Comparison of ENCODE assay signal across 17 cellular contexts in genomic region chr3:14411988-14412387, GRCh38. TPM values are rescaled to one million over a fixed set of nuclear protein-coding genes. Genes with fewer than 3 reads are reported as not detected.
A peak's percentile ranks its signal among the peaks of the same experiment; 100 is the strongest.
DNase-seq lines count a peak whose midpoint lies in the region; ATAC-seq and TF ChIP-seq lines count a peak whose summit lies in the region.
"Had no signal": no experiment of that assay in that cellular context is flagged by ENCODE, and none has a peak within 500 bp of the region (broad histone marks: within the 10 kb centered on the region; RNA-seq: fewer than 3 reads in every experiment).

No MANE protein-coding gene starts in this region.

- peak overlapping the region; percentile 93 for H3K27ac Mint-ChIP-seq in activated T-cell treated with anti-CD3 and anti-CD28 coated beads, Interleukin-2, amount 50 U/mL, for 24 hours

- DNase-seq in activated T-cell treated with anti-CD3 and anti-CD28 coated beads, Interleukin-2, amount 50 U/mL, for 24 hours, result no peak
- no peak for DNase-seq in activated T-cell treated with anti-CD3 and anti-CD28 coated beads, Interleukin-2, amount 50 U/mL, for 1 hour
- peak; percentile 28 for DNase-seq in WERI-Rb-1
- DNase-seq in kidney epithelial cell (ENCODE audit: low read depth), result no peak
- no peak for DNase-seq in upper lobe of left lung
- no peak for DNase-seq in HT-29 (ENCODE audit: low spot score)
- no peak for DNase-seq in amniotic stem cell (lab: John Stamatoyannopoulos, UW)
- DNase-seq: ACHN, aorta, DMS153, GM23248, head of caudate nucleus, left ventricle myocardium superior, NCI-H1092 treated with DMSO at 0.1 percent for 48 hours, NCI-H526, trophoblast cell had no signal

- H3K9me3 Mint-ChIP-seq in activated T-cell treated with anti-CD3 and anti-CD28 coated beads, Interleukin-2, amount 50 U/mL, for 24 hours, result no peaks in the 10 kb centered on the region

- peaks cover 49 to 71% (median 62%) of the 10 kb centered on the region in 4 donors for H3K4me1 ChIP-seq in upper lobe of left lung

- H3K4me3 Mint-ChIP-seq in activated T-cell treated with anti-CD3 and anti-CD28 coated beads, Interleukin-2, amount 50 U/mL, for 24 hours, result no peak overlapping the region

- TF ChIP-seq CTCF in WERI-Rb-1 (IDR thresholded peaks at IDR 0.05; ENCODE audit: low read depth, low read length), result peak; percentile 52
- TF ChIP-seq CTCF in kidney epithelial cell (IDR thresholded peaks at IDR 0.05; ENCODE audit: insufficient read depth, low read length, poor library complexity, severe bottlenecking), result peak; percentile 29
- peak in 1 of 6 experiments; percentile 17 for TF ChIP-seq CTCF in upper lobe of left lung (IDR thresholded peaks at IDR 0.05)

- H3K36me3 Mint-ChIP-seq in activated T-cell treated with anti-CD3 and anti-CD28 coated beads, Interleukin-2, amount 50 U/mL, for 24 hours (ENCODE audit: low read depth), result peaks cover 76% of the 10 kb centered on the region

- H3K4me1 Mint-ChIP-seq in activated T-cell treated with anti-CD3 and anti-CD28 coated beads, Interleukin-2, amount 50 U/mL, for 24 hours (ENCODE audit: low read depth), result peaks cover 50% of the 10 kb centered on the region

- WGBS in upper lobe of left lung, 2 donors, result 83 to 84% methylated on average over 7 of the region's 7 CpGs

- H3K36me3 ChIP-seq in WERI-Rb-1 (peaks cover 6% of the 10 kb centered on the region; the same call in 1 of the 2 replicates), kidney epithelial cell (ENCODE audit: control insufficient read depth, insufficient read depth, low read length) (peaks cover 2% of the 10 kb centered on the region), upper lobe of left lung (peaks cover 0 to 25% (median 6%) of the 10 kb centered on the region in 4 donors)

- no peak for TF ChIP-seq POLR2A in upper lobe of left lung (IDR thresholded peaks at IDR 0.05)

- TF ChIP-seq EP300 in upper lobe of left lung (IDR thresholded peaks at IDR 0.05), result no peak

- H3K4me3 ChIP-seq in WERI-Rb-1 (ENCODE audit: low read depth, low read length) (no peak overlapping the region), kidney epithelial cell (ENCODE audit: low read depth, low read length) (no peak overlapping the region), upper lobe of left lung (no peak overlapping the region)
- H3K4me3 ChIP-seq: GM23248 had no signal

- no peaks in the 10 kb centered on the region for H3K9me3 ChIP-seq in WERI-Rb-1 (ENCODE audit: severe bottlenecking)
- no peaks in the 10 kb centered on the region for H3K9me3 ChIP-seq in upper lobe of left lung

- H3K27me3 Mint-ChIP-seq in activated T-cell treated with anti-CD3 and anti-CD28 coated beads, Interleukin-2, amount 50 U/mL, for 24 hours, result no peaks in the 10 kb centered on the region

- H3K27me3 ChIP-seq in WERI-Rb-1 (ENCODE audit: insufficient read depth, low read depth, severe bottlenecking) (no peaks in the 10 kb centered on the region), kidney epithelial cell (ENCODE audit: control insufficient read depth, insufficient read depth, low read length) (no peaks in the 10 kb centered on the region), upper lobe of left lung (no peaks in the 10 kb centered on the region)

- H3K27ac ChIP-seq in WERI-Rb-1, result no peak overlapping the region
- H3K27ac ChIP-seq in upper lobe of left lung, result peak overlapping the region; percentile 78 to 90 (median 88)

- ATAC-seq in upper lobe of left lung (ENCODE audit: low FRiP score in 2 of 2) (no peak), GM19467 (IDR thresholded peaks at IDR 0.05; ENCODE audit: unreplicated experiment) (no peak)

RNA-seq across cellular contexts. Expression of gene SLC6A6, which starts 9.6 kb away (rescaled TPM):
- total RNA-seq in kidney epithelial cell (3.8 and 4.1 TPM in 2 replicates), upper lobe of left lung (100 to 1,000 TPM in 2 of 6 donors, 10 to 100 TPM in 4; 60.6 to 154 (median 92.8) TPM)
- total RNA-seq in HT-29 (2014; rRNA removed; shearing (Covaris generic)), result 51.5 and 55.3 TPM in 2 replicates

Comparison
In these comparisons a context has a peak if more than half of its experiments do, and no peak if none do; other contexts are left out.
1. RNA of gene SLC6A6, which starts 9.6 kb away (total RNA-seq): 60.6 to 154 TPM in upper lobe of left lung and 51.5 to 55.3 TPM in HT-29; 3.8 to 4.1 TPM in kidney epithelial cell; every median in the first group is over 10 times any median in the second.